8 cellular contexts compared by ENCODE assay signal in the genomic region with DNA sequence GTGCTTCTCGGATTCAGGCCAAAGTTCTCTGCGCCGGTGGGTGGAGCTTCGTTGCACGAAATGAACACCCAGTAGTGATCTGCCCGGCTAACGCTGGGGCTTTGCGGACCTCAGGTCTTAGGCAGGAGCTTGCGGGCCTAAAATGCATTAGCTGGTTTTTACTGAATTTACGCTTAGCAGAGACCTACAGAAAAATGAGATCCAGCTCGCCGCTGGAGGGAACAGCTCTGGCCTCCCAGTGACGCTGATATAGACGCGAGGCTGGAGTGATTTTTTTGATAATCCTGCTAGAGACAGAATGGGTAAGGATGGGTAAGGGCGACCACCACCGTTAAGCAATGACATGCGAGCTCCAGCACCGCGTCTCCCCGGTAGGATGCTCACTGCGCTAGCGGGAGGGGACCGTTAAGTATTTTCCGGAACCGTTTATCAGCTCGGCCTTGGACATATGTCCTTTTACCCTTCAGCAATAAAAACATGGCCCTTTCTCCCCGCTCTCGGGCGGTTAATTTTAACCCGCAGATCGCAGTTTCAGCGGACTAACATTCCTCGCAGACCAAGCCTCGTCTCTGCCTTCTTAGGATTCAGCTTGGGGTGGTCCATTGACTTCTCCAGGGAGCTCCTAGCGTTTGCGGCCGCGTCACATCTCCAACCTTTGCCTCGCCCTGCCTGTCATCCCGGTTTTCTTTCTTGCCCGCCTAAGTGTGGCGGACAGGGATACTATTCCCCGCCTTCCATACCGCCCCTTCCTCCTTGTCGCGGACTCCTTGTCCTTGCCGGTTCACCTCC.
DNase-seq lines count a peak whose midpoint lies in the region; ATAC-seq and TF ChIP-seq lines count a peak whose summit lies in the region.

No MANE protein-coding gene starts in this region.

- peaks cover 8% of the 10 kb centered on the region for H3K36me3 Mint-ChIP-seq in nephron (ENCODE audit: low read depth)

- H3K4me3 ChIP-seq in dorsolateral prefrontal cortex = peak overlapping the region; percentile 40 to 74 (median 58)

- H3K9me3 Mint-ChIP-seq in nephron = peaks cover 4% of the 10 kb centered on the region

- H3K27me3 ChIP-seq in dorsolateral prefrontal cortex = peaks cover 0 to 86% (median 16%) of the 10 kb centered on the region in 45 donors

- intact Hi-C loops in dorsolateral prefrontal cortex (cut with DNase I) = no loop called here

- no peak for TF ChIP-seq CTCF in dorsolateral prefrontal cortex (IDR thresholded peaks at IDR 0.05 in 54 of 56, conservative IDR thresholded peaks at IDR 0.05 in 2 of 56; ENCODE audit: low read depth in 1 of 56, partially characterized antibody in 56 of 56)
- TF ChIP-seq CTCF in nephron (IDR thresholded peaks at IDR 0.05; ENCODE audit: unreplicated experiment in 3 of 3) = no peak

- peaks cover 19% of the 10 kb centered on the region for H3K27me3 Mint-ChIP-seq in nephron (ENCODE audit: low read depth)

- peak overlapping the region; percentile 91 for H3K4me3 Mint-ChIP-seq in nephron

- no peaks in the 10 kb centered on the region for H3K4me1 Mint-ChIP-seq in nephron

- ATAC-seq in HG03442 (IDR thresholded peaks at IDR 0.05; ENCODE audit: unreplicated experiment) = no peak
- no peak for ATAC-seq in HG03135 (IDR thresholded peaks at IDR 0.05; ENCODE audit: unreplicated experiment)

- DNase-seq in ELR (ENCODE audit: low read depth) (peak; percentile 48), NCI-H2227 treated with DMSO at 0.1 percent for 48 hours (lab: John Stamatoyannopoulos, UW) (peak; percentile 81), dorsolateral prefrontal cortex (peak in 9 of 10 donors; percentile 43 to 92 (median 77)), NCI-H510A treated with DMSO at 0.1 percent for 48 hours (lab: John Stamatoyannopoulos, UW) (no peak), NCI-H446 treated with DMSO at 0.1 percent for 48 hours (lab: John Stamatoyannopoulos, UW) (no peak)

- H3K27ac Mint-ChIP-seq in nephron = peak overlapping the region; percentile 78 to 96 (median 79)

- H3K27ac ChIP-seq in dorsolateral prefrontal cortex = peak overlapping the region in 58 of 59 donors; percentile 51 to 96 (median 88)

Comparison
In these comparisons a context has a peak if more than half of its experiments do, and no peak if none do; other contexts are left out.
1. DNase-seq: peak in ELR (single experiment), NCI-H2227 treated with DMSO at 0.1 percent for 48 hours (single experiment) and dorsolateral prefrontal cortex (9 of 10); none in NCI-H510A treated with DMSO at 0.1 percent for 48 hours (single experiment) and NCI-H446 treated with DMSO at 0.1 percent for 48 hours (single experiment).